ENCODE assay signal across 13 cellular contexts in genomic region chr1:12580054-12580887, GRCh38. TPM values are rescaled to one million over a fixed set of nuclear protein-coding genes. Genes with fewer than 3 reads are reported as not detected.
DNase-seq lines count a peak whose midpoint lies in the region; ATAC-seq and TF ChIP-seq lines count a peak whose summit lies in the region.
"Had no signal": no experiment of that assay in that cellular context is flagged by ENCODE, and none has a peak within 500 bp of the region (broad histone marks: within the 10 kb centered on the region; RNA-seq: fewer than 3 reads in every experiment).

No MANE protein-coding gene starts in this region.

- H4K20me1 ChIP-seq in osteoblast (ENCODE audit: insufficient read depth, low read length) = peaks cover 20% of the 10 kb centered on the region

- POLR2A ChIA-PET in AG04450 (lab: Yijun Ruan, JAX) (no interaction called here), RWPE1 (lab: Yijun Ruan, JAX; ENCODE audit: low non-redundant PET) (no interaction called here)

- H3K9me3 ChIP-seq in AG04450 (ENCODE audit: control insufficient read depth, insufficient read depth, low read length) (no peaks in the 10 kb centered on the region; the same call in 1 of the 2 replicates), gastroesophageal sphincter (no peaks in the 10 kb centered on the region), osteoblast (ENCODE audit: low read depth, low read length) (no peaks in the 10 kb centered on the region)
- H3K9me3 ChIP-seq: pancreas had no signal

- TF ChIP-seq EP300 in gastroesophageal sphincter (IDR thresholded peaks at IDR 0.05) = no peak

- TF ChIP-seq CTCF in AG04450 (IDR thresholded peaks at IDR 0.05; ENCODE audit: low read depth, low read length) (no peak), RWPE1 (conservative IDR thresholded peaks at IDR 0.05; ENCODE audit: low read depth) (no peak), gastroesophageal sphincter (IDR thresholded peaks at IDR 0.05) (no peak), osteoblast (IDR thresholded peaks at IDR 0.05; ENCODE audit: extremely low read depth, low read depth, low read length) (no peak)

- TF ChIP-seq POLR2A in gastroesophageal sphincter (IDR thresholded peaks at IDR 0.05) = no peak

- peak; percentile 78 for ATAC-seq in gastroesophageal sphincter

- no peak for DNase-seq in AG04450 (ENCODE audit: low read depth, low spot score)
- DNase-seq in RWPE1 (ENCODE audit: low spot score) = no peak
- DNase-seq in osteoblast (ENCODE audit: insufficient read length, low spot score, missing footprints) = peak; percentile 78
- no peak for DNase-seq in NCI-H1436 treated with DMSO at 0.1 percent for 48 hours (lab: John Stamatoyannopoulos, UW)
- no peak for DNase-seq in LoVo (ENCODE audit: low spot score)
- DNase-seq in NCI-H69 (lab: John Stamatoyannopoulos, UW) = no peak
- no peak for DNase-seq in KG1 (lab: John Stamatoyannopoulos, UW)
- DNase-seq: DMS79 treated with DMSO at 0.1 percent for 48 hours, foreskin melanocyte, NCI-H1048, NCI-H510A treated with DMSO at 0.1 percent for 48 hours had no signal

- CTCF ChIA-PET in AG04450 (lab: Charles Lee) = no interaction called here
- CTCF ChIA-PET in RWPE1 (lab: Yijun Ruan, JAX) = no interaction called here

- H3K27ac ChIP-seq in AG04450 (ENCODE audit: low read depth, low read length) = peak overlapping the region; percentile 31
- 0 out of 2 replicates have a peak overlapping the region, but pooled peaks have one; percentile 22 for H3K27ac ChIP-seq in RWPE1
- peak overlapping the region in 3 of 4 donors; percentile 33 to 65 (median 60) for H3K27ac ChIP-seq in gastroesophageal sphincter
- peak overlapping the region; percentile 74 for H3K27ac ChIP-seq in osteoblast (ENCODE audit: low read depth, low read length)
- H3K27ac ChIP-seq: pancreas had no signal

- WGBS in gastroesophageal sphincter (ENCODE audit: low coverage in 1 of 2), 2 donors = 70 to 85% methylated on average over 5 to 9 of the region's 20 CpGs

- H3K4me2 ChIP-seq in osteoblast (ENCODE audit: insufficient read depth, low read length) = peak overlapping the region; percentile 27

- H2AFZ ChIP-seq in osteoblast (ENCODE audit: low read length) = no peak overlapping the region

- H3K27me3 ChIP-seq in AG04450 (ENCODE audit: control insufficient read depth, insufficient read depth, low read length) = no peaks in the 10 kb centered on the region
- no peaks in the 10 kb centered on the region for H3K27me3 ChIP-seq in gastroesophageal sphincter
- H3K27me3 ChIP-seq in osteoblast (ENCODE audit: insufficient read depth, low read length) = no peaks in the 10 kb centered on the region
- H3K27me3 ChIP-seq: pancreas had no signal

- H3K4me3 ChIP-seq in AG04450 (ENCODE audit: low read depth, low read length) (no peak overlapping the region), gastroesophageal sphincter (no peak overlapping the region), osteoblast (ENCODE audit: insufficient read depth, low read length) (no peak overlapping the region)
- H3K4me3 ChIP-seq: pancreas had no signal

- H3K4me1 ChIP-seq in gastroesophageal sphincter (peaks cover 0 to 36% (median 4%) of the 10 kb centered on the region in 3 donors), osteoblast (ENCODE audit: insufficient read depth, low read length) (peaks cover 9% of the 10 kb centered on the region)
- H3K4me1 ChIP-seq: pancreas had no signal

- H3K36me3 ChIP-seq in gastroesophageal sphincter (peaks cover 0 to 77% of the 10 kb centered on the region in 2 donors), osteoblast (ENCODE audit: insufficient read depth, low read length) (peaks cover 50% of the 10 kb centered on the region)

- peaks cover 10% of the 10 kb centered on the region for H3K79me2 ChIP-seq in osteoblast (ENCODE audit: insufficient read depth, low read length)

RNA-seq across cellular contexts. Expression of gene DHRS3, which starts 37.7 kb away (rescaled TPM):
- 42.3 and 50.5 TPM in 2 replicates for polyA plus RNA-seq in AG04450 (2011; rRNA removed)
- polyA minus RNA-seq in AG04450 (2011; rRNA and poly(A)+ RNA removed) = 158 and 213 TPM in 2 replicates
- total RNA-seq in gastroesophageal sphincter (100 to 1,000 TPM; 115 to 211 (median 186) TPM), osteoblast (161 and 172 TPM in 2 replicates)

Comparison
In these comparisons a context has a peak if more than half of its experiments do, and no peak if none do; other contexts are left out.
1. H3K27ac ChIP-seq: peak in every context shown above with its lines; median percentile 74 in osteoblast; 60 in gastroesophageal sphincter; 31 in AG04450; 22 in RWPE1.